8 cellular contexts compared by ENCODE assay signal in genomic region chr14:81435048-81435577, GRCh38. TPM values are rescaled to one million over a fixed set of nuclear protein-coding genes. Genes with fewer than 3 reads are reported as not detected.
A peak's percentile ranks its signal among the peaks of the same experiment; 100 is the strongest.
DNase-seq lines count a peak whose midpoint lies in the region; ATAC-seq and TF ChIP-seq lines count a peak whose summit lies in the region.

No MANE protein-coding gene starts in this region.

- no peak for ATAC-seq in central memory CD8-positive, alpha-beta T cell (replicated peaks; ENCODE audit: extremely low read depth, poor library complexity, severe bottlenecking)
- ATAC-seq in upper lobe of right lung (no peak), GM18858 (IDR thresholded peaks at IDR 0.05; ENCODE audit: unreplicated experiment) (no peak)

- H3K4me3 ChIP-seq in cardiac muscle cell (peak overlapping the region; percentile 39), mucosa of rectum (ENCODE audit: low read length in 2 of 2) (peak overlapping the region; percentile 67 to 72), upper lobe of right lung (peak overlapping the region; percentile 62)

- H3K36me3 Mint-ChIP-seq in central memory CD8-positive, alpha-beta T cell (ENCODE audit: insufficient read depth) = no peaks in the 10 kb centered on the region

- H3K27me3 ChIP-seq in cardiac muscle cell (peaks cover 64% of the 10 kb centered on the region), mucosa of rectum (ENCODE audit: control insufficient read depth in 2 of 2, insufficient read depth in 2 of 2, low read length in 2 of 2) (peaks cover 16 to 19% of the 10 kb centered on the region in 2 donors), upper lobe of right lung (peaks cover 24% of the 10 kb centered on the region)

- H3K36me3 ChIP-seq in cardiac muscle cell (no peaks in the 10 kb centered on the region), mucosa of rectum (ENCODE audit: control insufficient read depth in 2 of 2, insufficient read depth in 2 of 2, low read length in 2 of 2) (no peaks in the 10 kb centered on the region), upper lobe of right lung (no peaks in the 10 kb centered on the region)

- intact Hi-C loops in cardiac septum (cut with DNase I) (no loop called here), upper lobe of right lung (cut with DNase I) (no loop called here)

- H3K27ac ChIP-seq in cardiac muscle cell (no peak overlapping the region), mucosa of rectum (ENCODE audit: low read depth in 2 of 2, low read length in 2 of 2) (no peak overlapping the region), upper lobe of right lung (no peak overlapping the region)

- peak overlapping the region; percentile 78 for H3K4me3 Mint-ChIP-seq in central memory CD8-positive, alpha-beta T cell

- H3K9me3 ChIP-seq in cardiac muscle cell (ENCODE audit: low read depth) (no peaks in the 10 kb centered on the region), mucosa of rectum (ENCODE audit: control insufficient read depth in 2 of 2, low read length in 2 of 2) (no peaks in the 10 kb centered on the region), upper lobe of right lung (no peaks in the 10 kb centered on the region)

- H3K9me3 Mint-ChIP-seq in central memory CD8-positive, alpha-beta T cell = no peaks in the 10 kb centered on the region

- no peak for TF ChIP-seq CTCF in cardiac muscle cell (IDR thresholded peaks at IDR 0.05; ENCODE audit: low read depth, low read length)
- TF ChIP-seq CTCF in upper lobe of right lung (IDR thresholded peaks at IDR 0.05) = no peak

- peaks cover 91% of the 10 kb centered on the region for H3K27me3 Mint-ChIP-seq in central memory CD8-positive, alpha-beta T cell

- H3K4me1 ChIP-seq in cardiac muscle cell (ENCODE audit: low read depth) (peaks cover 6% of the 10 kb centered on the region), mucosa of rectum (ENCODE audit: control insufficient read depth in 2 of 2, insufficient read depth in 2 of 2, low read length in 2 of 2) (peaks cover 12% of the 10 kb centered on the region in 2 donors), upper lobe of right lung (peaks cover 5% of the 10 kb centered on the region)

- DNase-seq in cardiac muscle cell (ENCODE audit: low read depth in 1 of 2, low spot score in 1 of 2) (no peak), cardiac septum (ENCODE audit: low spot score) (no peak), upper lobe of right lung (no peak), SIG-M5 (lab: John Stamatoyannopoulos, UW) (no peak), COLO829 (ENCODE audit: low spot score) (no peak)
- no peak for DNase-seq in central memory CD8-positive, alpha-beta T cell (ENCODE audit: low spot score in 2 of 2)

- no peak overlapping the region for H3K27ac Mint-ChIP-seq in central memory CD8-positive, alpha-beta T cell (ENCODE audit: low read depth)

- no peak overlapping the region for H3K9ac ChIP-seq in mucosa of rectum (ENCODE audit: low read depth in 1 of 2, low read length in 2 of 2)

- peaks cover 16% of the 10 kb centered on the region for H3K4me1 Mint-ChIP-seq in central memory CD8-positive, alpha-beta T cell

RNA-seq across cellular contexts. Expression of gene STON2, which starts 35.0 kb away (rescaled TPM):
- total RNA-seq in cardiac muscle cell (1.0 and 1.4 TPM in 2 replicates), cardiac septum (5.7 TPM), upper lobe of right lung (47.7 TPM)
- polyA plus RNA-seq in cardiac muscle cell = 0.54 and 0.62 TPM in 2 replicates
